Comparison of ENCODE assay signal across 10 cellular contexts in the genomic region with DNA sequence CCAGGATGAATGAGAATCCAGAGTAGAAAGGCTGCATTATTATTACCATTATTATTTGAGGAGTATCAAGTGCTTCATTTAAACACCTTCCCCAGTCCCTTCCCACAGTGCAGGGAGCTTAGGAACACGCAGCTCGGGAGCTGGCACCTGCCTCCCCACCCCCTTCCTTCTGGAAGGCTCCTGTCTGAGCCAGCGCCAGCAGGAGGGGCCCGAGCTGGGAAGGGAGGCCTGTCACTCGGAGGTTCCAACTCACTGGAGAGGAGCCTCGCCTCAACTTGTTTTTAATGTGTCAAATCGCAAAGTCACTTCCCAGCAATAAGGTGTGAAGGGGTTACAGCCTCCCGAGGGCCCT.
DNase-seq lines count a peak whose midpoint lies in the region; ATAC-seq, FAIRE-seq and TF ChIP-seq lines count a peak whose summit lies in the region.
"Had no signal": no experiment of that assay in that cellular context is flagged by ENCODE, and none has a peak within 500 bp of the region (broad histone marks: within the 10 kb centered on the region; RNA-seq: fewer than 3 reads in every experiment).

No MANE protein-coding gene starts in this region.

- no peak for DNase-seq in activated naive CD4-positive, alpha-beta T cell treated with anti-CD3 and anti-CD28 coated beads, Interleukin-2, amount 10 ng/mL, durations not matched to agents 7 days and 5 days
- no peak for DNase-seq in activated naive CD4-positive, alpha-beta T cell (lab: John Stamatoyannopoulos, UW)
- DNase-seq in NCI-H748 (lab: John Stamatoyannopoulos, UW; ENCODE audit: unreplicated experiment) = peak; percentile 78
- no peak for DNase-seq in RCC 7860 (ENCODE audit: low spot score)
- DNase-seq in tibial artery = no peak

- no peak for FAIRE-seq in RCC 7860 (lab: Jason Lieb, UNC)

- H3K36me3 Mint-ChIP-seq in activated naive CD4-positive, alpha-beta T cell treated with anti-CD3 and anti-CD28 coated beads, Interleukin-2, amount 10 ng/mL, durations not matched to agents 7 days and 5 days = no peaks in the 10 kb centered on the region

- H3K4me3 ChIP-seq in gastroesophageal sphincter (no peak overlapping the region), skeletal muscle satellite cell (ENCODE audit: low read length) (no peak overlapping the region), tibial artery (no peak overlapping the region)

- TF ChIP-seq POLR2A in gastroesophageal sphincter (IDR thresholded peaks at IDR 0.05) = no peak

- peak overlapping the region in 1 of 4 donors; percentile 40 for H3K27ac ChIP-seq in gastroesophageal sphincter
- no peak overlapping the region for H3K27ac ChIP-seq in tibial artery
- H3K27ac ChIP-seq: psoas muscle had no signal

- 6% methylated on average over 2 of the region's 8 CpGs; no CpG with 5 or more reads in 1 of the 2 donors for WGBS in gastroesophageal sphincter (ENCODE audit: low coverage in 1 of 2), 2 donors

- no peaks in the 10 kb centered on the region for H3K4me1 Mint-ChIP-seq in activated naive CD4-positive, alpha-beta T cell treated with anti-CD3 and anti-CD28 coated beads, Interleukin-2, amount 10 ng/mL, durations not matched to agents 7 days and 5 days

- H3K9me3 Mint-ChIP-seq in activated naive CD4-positive, alpha-beta T cell treated with anti-CD3 and anti-CD28 coated beads, Interleukin-2, amount 10 ng/mL, durations not matched to agents 7 days and 5 days = no peaks in the 10 kb centered on the region

- H3K4me1 ChIP-seq in gastroesophageal sphincter (peaks cover 0 to 13% (median 4%) of the 10 kb centered on the region in 3 donors), skeletal muscle satellite cell (ENCODE audit: control insufficient read depth, insufficient read depth, low read length) (peaks cover 5% of the 10 kb centered on the region), tibial artery (peaks cover 0 to 11% (median 6%) of the 10 kb centered on the region in 4 donors)
- H3K4me1 ChIP-seq: HAP-1, psoas muscle had no signal

- TF ChIP-seq EP300 in gastroesophageal sphincter (IDR thresholded peaks at IDR 0.05) = no peak

- CTCF ChIA-PET in activated naive CD4-positive, alpha-beta T cell treated with anti-CD3 and anti-CD28 coated beads, Interleukin-2, amount 10 ng/mL, durations not matched to agents 7 days and 5 days (lab: Charles Lee) = interaction anchor here (0.9 kb wide), 1 partner anchor 275 kb away, joined by 4 read pairs; no protein-coding TSS in a partner anchor

- H3K4me2 ChIP-seq in skeletal muscle satellite cell (ENCODE audit: low read length) = peak overlapping the region; percentile 93

- peaks cover 28% of the 10 kb centered on the region for H3K27me3 Mint-ChIP-seq in activated naive CD4-positive, alpha-beta T cell treated with anti-CD3 and anti-CD28 coated beads, Interleukin-2, amount 10 ng/mL, durations not matched to agents 7 days and 5 days

- no peaks in the 10 kb centered on the region for H3K36me3 ChIP-seq in gastroesophageal sphincter
- no peaks in the 10 kb centered on the region for H3K36me3 ChIP-seq in skeletal muscle satellite cell (ENCODE audit: insufficient read depth, low read length)
- H3K36me3 ChIP-seq in tibial artery = no peaks in the 10 kb centered on the region
- H3K36me3 ChIP-seq: HAP-1 had no signal

- intact Hi-C loops in tibial artery (cut with DNase I; ENCODE audit: low total_unique reads) = no loop called here

- no peaks in the 10 kb centered on the region for H3K9me3 ChIP-seq in gastroesophageal sphincter
- H3K9me3 ChIP-seq in skeletal muscle satellite cell (replicated peaks; ENCODE audit: low read length) = no peaks in the 10 kb centered on the region
- H3K9me3 ChIP-seq in tibial artery = no peaks in the 10 kb centered on the region
- H3K9me3 ChIP-seq: HAP-1, psoas muscle had no signal

- H3K9ac ChIP-seq in skeletal muscle satellite cell (ENCODE audit: low read depth, low read length) = no peak overlapping the region

- TF ChIP-seq CTCF in gastroesophageal sphincter (IDR thresholded peaks at IDR 0.05) (no peak), tibial artery (IDR thresholded peaks at IDR 0.05) (no peak)

- H3K27me3 ChIP-seq in gastroesophageal sphincter = peaks cover 49% of the 10 kb centered on the region
- peaks cover 29% of the 10 kb centered on the region for H3K27me3 ChIP-seq in skeletal muscle satellite cell (ENCODE audit: control insufficient read depth, insufficient read depth, low read length)
- H3K27me3 ChIP-seq in tibial artery = peaks cover 0 to 16% of the 10 kb centered on the region in 2 donors

- ATAC-seq in gastroesophageal sphincter (peak; percentile 4), GM19023 (IDR thresholded peaks at IDR 0.05; ENCODE audit: unreplicated experiment) (no peak)

- H3K4me3 Mint-ChIP-seq in activated naive CD4-positive, alpha-beta T cell treated with anti-CD3 and anti-CD28 coated beads, Interleukin-2, amount 10 ng/mL, durations not matched to agents 7 days and 5 days = peak overlapping the region; percentile 38

- H3K27ac Mint-ChIP-seq in activated naive CD4-positive, alpha-beta T cell treated with anti-CD3 and anti-CD28 coated beads, Interleukin-2, amount 10 ng/mL, durations not matched to agents 7 days and 5 days = no peak overlapping the region
